8 cellular contexts compared by ENCODE assay signal in the genomic region with DNA sequence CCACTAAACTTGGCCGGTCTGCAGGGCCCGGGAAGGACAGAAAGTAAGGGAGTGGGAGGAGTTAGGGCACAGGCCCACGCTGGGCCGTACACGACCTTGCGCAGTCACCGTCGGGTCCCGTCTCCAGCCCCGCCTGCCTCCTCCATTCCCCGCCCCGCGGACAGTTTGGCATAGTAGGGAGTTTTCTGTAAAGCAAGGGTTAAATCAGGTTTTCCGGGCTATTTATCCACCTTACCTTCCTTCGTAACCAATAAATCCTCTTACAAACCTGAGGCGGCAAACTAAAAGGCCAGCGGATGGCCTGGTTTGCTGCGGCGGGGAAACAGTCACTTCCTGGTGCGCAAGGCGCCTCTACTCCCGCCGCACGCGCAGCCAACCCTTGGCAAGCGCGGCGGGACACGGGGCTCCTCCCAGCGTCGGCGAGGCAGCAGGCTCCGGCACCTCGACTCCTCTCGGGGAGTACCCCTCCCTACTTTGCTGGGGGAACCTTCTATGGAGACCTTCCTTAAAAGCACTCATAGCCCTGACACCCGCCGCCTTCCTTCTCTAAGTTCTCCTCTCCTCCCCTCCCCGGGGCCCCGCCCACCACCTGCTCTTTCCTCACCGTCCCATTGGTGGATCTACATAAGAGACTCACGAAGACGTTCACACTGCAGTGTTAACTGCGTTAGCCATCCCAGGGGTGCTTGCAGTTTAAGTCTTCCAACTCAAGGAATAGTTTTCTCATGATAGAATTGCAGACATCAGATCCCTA. TPM values are rescaled to one million over a fixed set of nuclear protein-coding genes. Genes with fewer than 3 reads are reported as not detected.
DNase-seq lines count a peak whose midpoint lies in the region; ATAC-seq, FAIRE-seq and TF ChIP-seq lines count a peak whose summit lies in the region.

A gene with protein sequence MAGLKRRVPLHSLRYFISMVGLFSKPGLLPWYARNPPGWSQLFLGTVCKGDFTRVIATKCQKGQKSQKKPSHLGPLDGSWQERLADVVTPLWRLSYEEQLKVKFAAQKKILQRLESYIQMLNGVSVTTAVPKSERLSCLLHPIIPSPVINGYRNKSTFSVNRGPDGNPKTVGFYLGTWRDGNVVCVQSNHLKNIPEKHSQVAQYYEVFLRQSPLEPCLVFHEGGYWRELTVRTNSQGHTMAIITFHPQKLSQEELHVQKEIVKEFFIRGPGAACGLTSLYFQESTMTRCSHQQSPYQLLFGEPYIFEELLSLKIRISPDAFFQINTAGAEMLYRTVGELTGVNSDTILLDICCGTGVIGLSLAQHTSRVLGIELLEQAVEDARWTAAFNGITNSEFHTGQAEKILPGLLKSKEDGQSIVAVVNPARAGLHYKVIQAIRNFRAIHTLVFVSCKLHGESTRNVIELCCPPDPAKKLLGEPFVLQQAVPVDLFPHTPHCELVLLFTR (minus strand): TSS at position 563 of the 754 bp plus-strand sequence. CDS start 9,822 bp downstream, outside the sequence.

- no peaks in the 10 kb centered on the region for H3K9me2 ChIP-seq in OCI-LY7 (ENCODE audit: insufficient read depth, low read length)

- DNase-seq in D721Med (ENCODE audit: insufficient read length, low spot score) = peak; percentile 24
- peak in 75 of 76 experiments; percentile 1 to 74 (median 55) for DNase-seq in HUDEP-2 (lab: John Stamatoyannopoulos, UW; ENCODE audit: unreplicated experiment in 76 of 76)
- DNase-seq in OCI-LY7 (ENCODE audit: low spot score) = peak; percentile 80
- peak; percentile 75 for DNase-seq in activated T-cell treated with anti-CD3 and anti-CD28 coated beads for 1 hour (ENCODE audit: low read depth)
- no peak for DNase-seq in epithelial cell of prostate (ENCODE audit: low read depth, low spot score)
- DNase-seq in stimulated activated CD8-positive, alpha-beta memory T cell treated with anti-CD3 and anti-CD28 coated beads, Interleukin-4, amount 100 ng/mL, for 4 hours (ENCODE audit: low read depth in 2 of 2, low spot score in 1 of 2) = peak; percentile 49 to 58

- CTCF ChIA-PET in OCI-LY7 (lab: Charles Lee; ENCODE audit: unreplicated experiment) = no interaction called here

- H3K9ac ChIP-seq in mucosa of rectum (ENCODE audit: low read depth in 1 of 2, low read length in 2 of 2) = peak within 1 kb of the TSS; percentile 74 to 91

- H3K4me1 ChIP-seq in OCI-LY7 (ENCODE audit: insufficient read depth, low read length, poor library complexity, severe bottlenecking) = peaks cover 5% of the 10 kb centered on the region
- peaks cover 0 to 3% of the 10 kb centered on the region in 2 donors for H3K4me1 ChIP-seq in mucosa of rectum (ENCODE audit: control insufficient read depth in 2 of 2, insufficient read depth in 2 of 2, low read length in 2 of 2)

- TF ChIP-seq CTCF in D721Med (IDR thresholded peaks at IDR 0.05; ENCODE audit: insufficient read depth, missing control alignments) (no peak), OCI-LY7 (conservative IDR thresholded peaks at IDR 0.05; ENCODE audit: low read length) (no peak)

- ATAC-seq in GM21390 (IDR thresholded peaks at IDR 0.05; ENCODE audit: unreplicated experiment) = peak; percentile 95

- no peaks in the 10 kb centered on the region for H4K20me1 ChIP-seq in OCI-LY7 (ENCODE audit: insufficient read depth, low read length)

- H3K4me2 ChIP-seq in OCI-LY7 (ENCODE audit: low read length) = peak within 1 kb of the TSS; percentile 69

- TSS peak; percentile 79 for BruUV-seq in OCI-LY7 (replicated peaks; lab: Mats Ljungman, UMichigan)

- H3K27me3 ChIP-seq in mucosa of rectum (ENCODE audit: control insufficient read depth in 2 of 2, insufficient read depth in 2 of 2, low read length in 2 of 2) = no peaks in the 10 kb centered on the region

- peak within 1 kb of the TSS; percentile 97 for H2AFZ ChIP-seq in OCI-LY7 (ENCODE audit: low read length)

- peak within 1 kb of the TSS; percentile 89 for H3K4me3 ChIP-seq in OCI-LY7 (ENCODE audit: low read depth, low read length, poor library complexity, severe bottlenecking)
- peak within 1 kb of the TSS; percentile 79 to 87 for H3K4me3 ChIP-seq in mucosa of rectum (ENCODE audit: low read length in 2 of 2)

- H3K27ac ChIP-seq in OCI-LY7 (ENCODE audit: low read depth, low read length, poor library complexity, severe bottlenecking) (peak within 1 kb of the TSS; percentile 68), epithelial cell of prostate (peak within 1 kb of the TSS; percentile 74), mucosa of rectum (ENCODE audit: low read depth in 2 of 2, low read length in 2 of 2) (peak within 1 kb of the TSS; percentile 86 to 91)

- H3K9me3 ChIP-seq in OCI-LY7 (ENCODE audit: low read length) (no peaks in the 10 kb centered on the region), mucosa of rectum (ENCODE audit: control insufficient read depth in 2 of 2, low read length in 2 of 2) (no peaks in the 10 kb centered on the region)

- POLR2A ChIA-PET in OCI-LY7 (lab: Charles Lee) = no interaction called here

- intact Hi-C loops in OCI-LY7 (cut with micrococcal nuclease; ENCODE audit: unreplicated experiment) = loop anchor here (1.0 kb wide), 1 partner anchor 46 kb away; no protein-coding TSS in a partner anchor

- H3K36me3 ChIP-seq in OCI-LY7 (ENCODE audit: insufficient read depth, low read length) (no peaks in the 10 kb centered on the region), mucosa of rectum (ENCODE audit: control insufficient read depth in 2 of 2, insufficient read depth in 2 of 2, low read length in 2 of 2) (no peaks in the 10 kb centered on the region)

- FAIRE-seq in D721Med (lab: Jason Lieb, UNC) = no peak

- peaks cover 6% of the 10 kb centered on the region; the same call in 1 of the 2 replicates for H3K79me2 ChIP-seq in OCI-LY7 (ENCODE audit: insufficient read depth, low read depth, low read length)

RNA-seq across cellular contexts. Expression of the gene that starts here (rescaled TPM):
- 20.7 and 25.3 TPM in 2 replicates for total RNA-seq in OCI-LY7 (2014; rRNA removed; shearing (Covaris generic))
- total RNA-seq in OCI-LY7 (2022) = 24.8 and 33.9 TPM in 2 replicates
